In the genomic region with DNA sequence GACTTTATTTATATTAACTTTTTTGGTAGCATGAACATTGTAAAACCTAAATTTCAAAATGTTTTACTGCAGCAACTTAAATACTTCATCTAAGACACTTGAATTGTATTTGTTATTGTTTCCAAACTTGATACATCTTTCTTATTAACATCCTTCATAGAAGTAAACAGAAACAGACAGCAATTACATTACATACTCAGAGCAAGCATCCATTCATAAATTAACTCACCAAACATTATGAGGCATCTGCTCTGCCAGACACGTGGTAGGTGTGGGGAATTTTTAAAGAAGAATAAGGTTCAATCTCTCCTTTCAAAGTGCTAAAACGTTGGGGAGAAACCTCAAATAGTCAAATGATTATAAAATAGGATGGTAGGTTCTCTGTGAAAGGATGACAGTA, we compare ENCODE assay signal across 13 cellular contexts.
"Had no signal": no experiment of that assay in that cellular context is flagged by ENCODE, and none has a peak within 500 bp of the region (broad histone marks: within the 10 kb centered on the region; RNA-seq: fewer than 3 reads in every experiment).

No MANE protein-coding gene starts in this region.

- ATAC-seq: activated CD4-positive, CD25-positive, alpha-beta regulatory T cell treated with anti-CD3 and anti-CD28 coated beads, Interleukin-2, amount 50 U/mL, for 24 hours; mucosa of descending colon; naive thymus-derived CD4-positive, alpha-beta T cell had no signal

- H3K4me3 ChIP-seq: left ventricle myocardium inferior, mucosa of descending colon, tibial artery had no signal

- DNase-seq: activated naive CD8-positive, alpha-beta T cell treated with anti-CD3 and anti-CD28 coated beads for 36 hours; anterior cingulate cortex; glutamatergic neuron; hypothalamus; left ventricle myocardium inferior; mucosa of descending colon; naive thymus-derived CD4-positive, alpha-beta T cell; stimulated activated CD4-positive, alpha-beta T cell treated with anti-CD3 and anti-CD28 coated beads, Interleukin-4, amount 100 ng/mL, for 1 hour; stimulated activated naive CD4-positive, alpha-beta T cell; T-helper 9 cell; tibial artery had no signal

- H3K27me3 ChIP-seq: tibial artery had no signal

- H3K36me3 Mint-ChIP-seq: activated naive CD8-positive, alpha-beta T cell treated with anti-CD3 and anti-CD28 coated beads for 36 hours had no signal

- H3K4me1 Mint-ChIP-seq: activated naive CD8-positive, alpha-beta T cell treated with anti-CD3 and anti-CD28 coated beads for 36 hours had no signal

- H3K9me3 ChIP-seq: left ventricle myocardium inferior, mucosa of descending colon, tibial artery had no signal

- H3K27ac Mint-ChIP-seq: activated naive CD8-positive, alpha-beta T cell treated with anti-CD3 and anti-CD28 coated beads for 36 hours; activated T-helper 1 cell treated with anti-CD3 and anti-CD28 coated beads, Interleukin-12 subunit alpha, Interleukin-12 subunit beta, Interleukin-2, Interleukin-4 antibody, amounts not matched to agents 30 ng/mL and 10 ng/mL and 1 ng/mL, durations not matched to agents 14 hours and 24 hours and 36 hours; naive thymus-derived CD4-positive, alpha-beta T cell had no signal

- H3K27ac ChIP-seq: left ventricle myocardium inferior, tibial artery had no signal

- H3K27me3 Mint-ChIP-seq: activated naive CD8-positive, alpha-beta T cell treated with anti-CD3 and anti-CD28 coated beads for 36 hours; naive thymus-derived CD4-positive, alpha-beta T cell had no signal

- H3K9me3 Mint-ChIP-seq: activated T-helper 1 cell treated with anti-CD3 and anti-CD28 coated beads, Interleukin-12 subunit alpha, Interleukin-12 subunit beta, Interleukin-2, Interleukin-4 antibody, amounts not matched to agents 30 ng/mL and 10 ng/mL and 1 ng/mL, durations not matched to agents 14 hours and 24 hours and 36 hours had no signal

- H3K4me3 Mint-ChIP-seq: activated naive CD8-positive, alpha-beta T cell treated with anti-CD3 and anti-CD28 coated beads for 36 hours; activated T-helper 1 cell treated with anti-CD3 and anti-CD28 coated beads, Interleukin-12 subunit alpha, Interleukin-12 subunit beta, Interleukin-2, Interleukin-4 antibody, amounts not matched to agents 30 ng/mL and 10 ng/mL and 1 ng/mL, durations not matched to agents 14 hours and 24 hours and 36 hours; naive thymus-derived CD4-positive, alpha-beta T cell had no signal

- H3K36me3 ChIP-seq: left ventricle myocardium inferior, tibial artery had no signal
